ENCODE assay signal across 10 cellular contexts in the genomic region with DNA sequence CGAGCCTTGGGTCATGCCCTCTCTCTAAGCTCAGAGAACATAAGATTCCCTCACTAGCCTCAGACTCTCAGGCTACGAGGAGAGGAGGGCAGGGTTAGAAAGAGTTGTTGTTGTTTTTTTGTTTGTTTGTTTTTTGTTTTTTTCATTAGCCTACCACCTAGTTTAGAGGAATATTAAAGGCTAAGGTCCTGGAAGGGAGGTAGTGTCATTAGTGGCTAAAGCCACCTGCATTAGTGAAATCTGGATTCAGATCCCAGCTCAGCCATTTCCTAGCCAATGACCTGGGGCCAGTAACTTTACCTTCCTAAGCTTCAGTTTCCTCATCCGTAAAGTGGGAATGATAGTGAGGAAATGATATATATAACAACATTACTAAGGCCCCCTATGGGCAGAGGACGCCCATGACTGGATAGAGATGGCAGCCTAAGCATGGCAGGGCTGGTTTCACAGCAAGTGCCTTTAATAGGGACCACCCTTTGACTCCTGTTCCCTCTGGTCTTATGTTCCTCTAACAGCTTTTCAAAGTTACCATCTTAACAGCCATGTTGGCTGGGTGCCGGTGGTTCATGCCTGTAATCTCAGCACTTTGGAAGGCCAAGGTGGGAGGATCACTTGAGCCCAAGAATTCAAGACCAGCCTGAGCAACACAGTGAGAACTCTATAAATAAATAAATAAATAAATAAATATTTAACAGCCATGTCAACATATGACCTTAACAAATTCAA. TPM values are rescaled to one million over a fixed set of nuclear protein-coding genes. Genes with fewer than 3 reads are reported as not detected.
DNase-seq lines count a peak whose midpoint lies in the region; ATAC-seq and TF ChIP-seq lines count a peak whose summit lies in the region.
"Had no signal": no experiment of that assay in that cellular context is flagged by ENCODE, and none has a peak within 500 bp of the region (broad histone marks: within the 10 kb centered on the region; RNA-seq: fewer than 3 reads in every experiment).

No MANE protein-coding gene starts in this region.

- H3K9me2 ChIP-seq in Loucy (replicated peaks; ENCODE audit: low read depth, low read length), result no peaks in the 10 kb centered on the region

- H3K9ac ChIP-seq in DND-41 (ENCODE audit: low read depth, low read length), result no peak overlapping the region
- H3K9ac ChIP-seq in Loucy (ENCODE audit: low read depth, low read length, poor library complexity, severe bottlenecking), result no peak overlapping the region

- peaks cover 11% of the 10 kb centered on the region for H3K27me3 Mint-ChIP-seq in glutamatergic neuron (ENCODE audit: unreplicated experiment)

- DNase-seq in DND-41 (no peak), choroid plexus epithelial cell (ENCODE audit: low read depth) (no peak), retinal pigment epithelial cell (ENCODE audit: low read depth) (no peak), glutamatergic neuron (no peak), ureter (ENCODE audit: low spot score) (no peak)
- DNase-seq: heart left ventricle, NCI-H2081, retina had no signal

- H4K20me1 ChIP-seq in DND-41 (ENCODE audit: insufficient read depth, low read length) (peaks cover 27% of the 10 kb centered on the region), Loucy (ENCODE audit: insufficient read depth, low read length, poor library complexity, severe bottlenecking) (peaks cover 33% of the 10 kb centered on the region)

- no peaks in the 10 kb centered on the region for H3K9me3 ChIP-seq in DND-41 (ENCODE audit: insufficient read depth, low read length, severe bottlenecking)
- no peaks in the 10 kb centered on the region for H3K9me3 ChIP-seq in Loucy (ENCODE audit: insufficient read depth, low read depth, low read length)
- H3K9me3 ChIP-seq: heart left ventricle had no signal

- H3K4me1 Mint-ChIP-seq in glutamatergic neuron (ENCODE audit: low read depth, unreplicated experiment), result peaks cover 15% of the 10 kb centered on the region

- peaks cover 24% of the 10 kb centered on the region for H3K79me2 ChIP-seq in DND-41 (ENCODE audit: insufficient read depth, low read length)
- H3K79me2 ChIP-seq in Loucy (ENCODE audit: insufficient read depth, low read length), result peaks cover 39% of the 10 kb centered on the region

- H3K4me2 ChIP-seq in DND-41 (ENCODE audit: insufficient read depth, low read length) (no peak overlapping the region), Loucy (ENCODE audit: low read depth, low read length, poor library complexity, severe bottlenecking) (no peak overlapping the region)

- H2AFZ ChIP-seq in DND-41 (ENCODE audit: low read depth, low read length) (no peak overlapping the region), Loucy (ENCODE audit: low read length) (no peak overlapping the region)

- no peaks in the 10 kb centered on the region for H3F3A ChIP-seq in Loucy (ENCODE audit: low read depth)

- peaks cover 24% of the 10 kb centered on the region for H3K36me3 ChIP-seq in DND-41 (ENCODE audit: insufficient read depth, low read length)
- peaks cover 23% of the 10 kb centered on the region for H3K36me3 ChIP-seq in Loucy (ENCODE audit: insufficient read depth, low read length)

- peaks cover 34% of the 10 kb centered on the region for H3K4me1 ChIP-seq in DND-41 (ENCODE audit: insufficient read depth, low read length)
- peaks cover 48% of the 10 kb centered on the region for H3K4me1 ChIP-seq in Loucy (ENCODE audit: insufficient read depth, low read length, poor library complexity, severe bottlenecking)

- 0 out of 2 replicates have a peak overlapping the region, but pooled peaks have one; percentile 6 for H3K27ac ChIP-seq in DND-41 (ENCODE audit: low read length)

- H3K36me3 Mint-ChIP-seq in glutamatergic neuron (ENCODE audit: unreplicated experiment), result peaks cover 6% of the 10 kb centered on the region

- peak; percentile 35 for TF ChIP-seq CTCF in DND-41 (IDR thresholded peaks at IDR 0.05; ENCODE audit: borderline replicate concordance, extremely low read depth, low read length, poor library complexity, severe bottlenecking)
- TF ChIP-seq CTCF in Loucy (conservative IDR thresholded peaks at IDR 0.05; ENCODE audit: low read length), result peak; percentile 67
- TF ChIP-seq CTCF in choroid plexus epithelial cell (conservative IDR thresholded peaks at IDR 0.05; ENCODE audit: low read depth, low read length), result peak; percentile 28
- TF ChIP-seq CTCF in retinal pigment epithelial cell (conservative IDR thresholded peaks at IDR 0.05; ENCODE audit: low read depth, low read length), result peak; percentile 30
- TF ChIP-seq CTCF in glutamatergic neuron (IDR thresholded peaks at IDR 0.05; ENCODE audit: partially characterized antibody, unreplicated experiment), result no peak

- no peak overlapping the region for H3K27ac Mint-ChIP-seq in glutamatergic neuron (ENCODE audit: unreplicated experiment)

- ATAC-seq in DND-41 (ENCODE audit: insufficient read depth, low read depth) (no peak), HG03139 (IDR thresholded peaks at IDR 0.05; ENCODE audit: unreplicated experiment) (no peak)
- ATAC-seq: heart left ventricle had no signal

- peaks cover 11% of the 10 kb centered on the region for H3K9me3 Mint-ChIP-seq in glutamatergic neuron (ENCODE audit: unreplicated experiment)

- H3K27me3 ChIP-seq in DND-41 (ENCODE audit: insufficient read depth, low read length, poor library complexity) (no peaks in the 10 kb centered on the region), Loucy (ENCODE audit: insufficient read depth, low read length, poor library complexity, severe bottlenecking) (peaks cover 18% of the 10 kb centered on the region)
- H3K27me3 ChIP-seq: heart left ventricle had no signal

- H3K4me3 ChIP-seq in DND-41 (ENCODE audit: low read depth in 1 of 2, low read length in 2 of 2) (no peak overlapping the region), Loucy (ENCODE audit: low read length, poor library complexity, severe bottlenecking) (no peak overlapping the region), choroid plexus epithelial cell (ENCODE audit: low read depth, low read length) (no peak overlapping the region), retinal pigment epithelial cell (ENCODE audit: low read length) (no peak overlapping the region)
- H3K4me3 ChIP-seq: heart left ventricle had no signal

- no peak overlapping the region for H3K4me3 Mint-ChIP-seq in glutamatergic neuron (ENCODE audit: unreplicated experiment)

RNA-seq across cellular contexts. Expression of a gene that starts 5.1 kb away (rescaled TPM):
- total RNA-seq in glutamatergic neuron (ENCODE audit: unreplicated experiment), result 153 TPM
- total RNA-seq in ureter, result 525 TPM
